ENCODE assay signal across 1 cellular context in genomic region chr16:69465881-69466280, GRCh38.
TF ChIP-seq lines count a peak whose summit lies in the region.

No MANE protein-coding gene starts in this region.

TF ChIP-seq in HepG2, 621 proteins besides CTCF, POLR2A, EP300 and RAD21 (continued from another document and continues in another):
- TF ChIP-seq ZBTB26 (CRISPR knock-in tag; IDR thresholded peaks at IDR 0.05; ENCODE audit: borderline replicate concordance) (no peak), HNRNPK (IDR thresholded peaks at IDR 0.05; ENCODE audit: low read depth, low read length, poor library complexity, severe bottlenecking) (no peak), RFXANK (CRISPR knock-in tag; IDR thresholded peaks at IDR 0.05) (no peak), RARA (CRISPR knock-in tag; IDR thresholded peaks at IDR 0.05) (no peak; the same call in 1 of the 2 replicates), ZNF567 (CRISPR knock-in tag; IDR thresholded peaks at IDR 0.05; ENCODE audit: borderline replicate concordance) (no peak), BRCA1 (CRISPR knock-in tag; IDR thresholded peaks at IDR 0.05) (no peak), POLR2AphosphoS5 (IDR thresholded peaks at IDR 0.05; ENCODE audit: low read depth, low read length) (peak; percentile 12; the same call in 1 of the 2 replicates), MATR3 (CRISPR knock-in tag; IDR thresholded peaks at IDR 0.05) (no peak), SOX13 (IDR thresholded peaks at IDR 0.05) (no peak; the same call in 1 of the 2 replicates), SOX13 (CRISPR knock-in tag; conservative IDR thresholded peaks at IDR 0.05 in 1 of 2, IDR thresholded peaks at IDR 0.05 in 1 of 2) (peak in 1 of 2 experiments; percentile 98; a peak in 2 of 4 replicates), IKZF4 (CRISPR knock-in tag; IDR thresholded peaks at IDR 0.05; ENCODE audit: borderline replicate concordance, low read depth, not compliant biosample characterization) (no peak), ZNF30 (CRISPR knock-in tag; IDR thresholded peaks at IDR 0.05) (no peak), HOXA3 (CRISPR knock-in tag; IDR thresholded peaks at IDR 0.05) (no peak), ZNF569 (CRISPR knock-in tag; IDR thresholded peaks at IDR 0.05; ENCODE audit: borderline replicate concordance) (no peak), HMG20A (CRISPR knock-in tag; IDR thresholded peaks at IDR 0.05; ENCODE audit: borderline replicate concordance) (peak; percentile 58; the same call in 1 of the 2 replicates), PRDM10 (CRISPR knock-in tag; IDR thresholded peaks at IDR 0.05; ENCODE audit: low read depth) (0 out of 2 replicates have a peak, but pooled peaks have one; percentile 17), GFI1 (CRISPR knock-in tag; IDR thresholded peaks at IDR 0.05; ENCODE audit: borderline replicate concordance) (peak; percentile 27; the same call in 1 of the 2 replicates), HNRNPUL1 (IDR thresholded peaks at IDR 0.05; ENCODE audit: low read depth, low read length) (no peak), FOXP4 (CRISPR knock-in tag; IDR thresholded peaks at IDR 0.05) (peak; percentile 77), KIAA2018 (CRISPR knock-in tag; IDR thresholded peaks at IDR 0.05; ENCODE audit: borderline replicate concordance) (no peak), ZGPAT (CRISPR knock-in tag; IDR thresholded peaks at IDR 0.05) (peak; percentile 74), REXO4 (CRISPR knock-in tag; IDR thresholded peaks at IDR 0.05; ENCODE audit: borderline replicate concordance) (no peak), ZNF34 (CRISPR knock-in tag; IDR thresholded peaks at IDR 0.05; ENCODE audit: borderline replicate concordance) (no peak), USF2 (IDR thresholded peaks at IDR 0.05; ENCODE audit: low read depth, low read length) (no peak), USF2 (CRISPR knock-in tag; IDR thresholded peaks at IDR 0.05; ENCODE audit: borderline replicate concordance) (no peak), TCF7 (IDR thresholded peaks at IDR 0.05; ENCODE audit: low read depth) (peak; percentile 57), NFKBIZ (CRISPR knock-in tag; IDR thresholded peaks at IDR 0.05) (no peak), SIX4 (CRISPR knock-in tag; IDR thresholded peaks at IDR 0.05) (no peak), MTF2 (CRISPR knock-in tag; IDR thresholded peaks at IDR 0.05; ENCODE audit: borderline replicate concordance) (no peak), ZNF883 (CRISPR knock-in tag; IDR thresholded peaks at IDR 0.05; ENCODE audit: not compliant biosample characterization) (no peak), ZSCAN29 (CRISPR knock-in tag; conservative IDR thresholded peaks at IDR 0.05) (no peak), GATA4 (IDR thresholded peaks at IDR 0.05; ENCODE audit: borderline replicate concordance, low read depth) (peak; percentile 17; the same call in 1 of the 2 replicates), HOXA9 (CRISPR knock-in tag; IDR thresholded peaks at IDR 0.05; ENCODE audit: borderline replicate concordance) (no peak), ZMYM4 (CRISPR knock-in tag; IDR thresholded peaks at IDR 0.05) (no peak), ZKSCAN5 (CRISPR knock-in tag; IDR thresholded peaks at IDR 0.05) (no peak), ZNF362 (CRISPR knock-in tag; IDR thresholded peaks at IDR 0.05; ENCODE audit: borderline replicate concordance) (peak; percentile 89), FUBP1 (CRISPR knock-in tag; IDR thresholded peaks at IDR 0.05; ENCODE audit: borderline replicate concordance) (no peak), NFE2L2 (IDR thresholded peaks at IDR 0.05; ENCODE audit: low read length) (no peak), KDM4B (CRISPR knock-in tag; IDR thresholded peaks at IDR 0.05) (no peak)
